ENCODE assay signal across 8 cellular contexts in genomic region chr7:114086906-114087651, GRCh38.
DNase-seq lines count a peak whose midpoint lies in the region; ATAC-seq, FAIRE-seq and TF ChIP-seq lines count a peak whose summit lies in the region.

No MANE protein-coding gene starts in this region.

- H3K27ac Mint-ChIP-seq in CD8-positive, alpha-beta T cell, result no peak overlapping the region
- peak overlapping the region; percentile 68 for H3K27ac Mint-ChIP-seq in activated T-helper 1 cell treated with anti-CD3 and anti-CD28 coated beads, Interleukin-12 subunit alpha, Interleukin-12 subunit beta, Interleukin-2, Interleukin-4 antibody, amounts not matched to agents 30 ng/mL and 10 ng/mL and 1 ng/mL, durations not matched to agents 14 hours and 24 hours and 36 hours

- peaks cover 21% of the 10 kb centered on the region for H3K27me3 ChIP-seq in CD8-positive, alpha-beta T cell (ENCODE audit: insufficient read depth, low read length)
- H3K27me3 ChIP-seq in HL-60 (ENCODE audit: insufficient read depth, poor library complexity, severe bottlenecking), result peaks cover 52% of the 10 kb centered on the region
- peaks cover 76% of the 10 kb centered on the region for H3K27me3 ChIP-seq in iPS-15b (ENCODE audit: control insufficient read depth, insufficient read depth, low read length)

- no peak for TF ChIP-seq POLR2A in H54 (IDR thresholded peaks at IDR 0.05; ENCODE audit: low read depth, low read length)

- intact Hi-C loops in CD8-positive, alpha-beta T cell (cut with DNase I, micrococcal nuclease), result no loop called here
- intact Hi-C loops in activated T-helper 1 cell treated with anti-CD3 and anti-CD28 coated beads, Interleukin-12 subunit alpha, Interleukin-12 subunit beta, Interleukin-2, Interleukin-4 antibody, amounts not matched to agents 30 ng/mL and 10 ng/mL and 1 ng/mL, durations not matched to agents 14 hours and 24 hours and 36 hours (cut with micrococcal nuclease), result loop anchor here (10.0 kb wide), 4 partner anchors 318 to 1388 kb away; no protein-coding TSS in a partner anchor

- no peaks in the 10 kb centered on the region for H3K36me3 ChIP-seq in CD8-positive, alpha-beta T cell (ENCODE audit: insufficient read depth, low read length)
- no peaks in the 10 kb centered on the region for H3K36me3 ChIP-seq in iPS-15b (ENCODE audit: control insufficient read depth, insufficient read depth, low read length)

- no peak for TF ChIP-seq CTCF in CD8-positive, alpha-beta T cell (IDR thresholded peaks at IDR 0.05)
- TF ChIP-seq CTCF in HL-60 (IDR thresholded peaks at IDR 0.05; ENCODE audit: insufficient read depth, low read length), result no peak

- no peak for DNase-seq in CD8-positive, alpha-beta T cell
- no peak for DNase-seq in HL-60 (ENCODE audit: low read depth in 1 of 2, low spot score in 1 of 2)
- no peak for DNase-seq in activated T-helper 1 cell treated with anti-CD3 and anti-CD28 coated beads, Interleukin-12 subunit alpha, Interleukin-12 subunit beta, Interleukin-2, Interleukin-4 antibody, amounts not matched to agents 30 ng/mL and 10 ng/mL and 1 ng/mL, durations not matched to agents 14 hours and 24 hours and 36 hours (ENCODE audit: low spot score)
- DNase-seq in H54 (ENCODE audit: insufficient read length, low spot score), result no peak
- DNase-seq in NCI-H128 (lab: John Stamatoyannopoulos, UW; ENCODE audit: unreplicated experiment), result no peak

- H3K27ac ChIP-seq in CD8-positive, alpha-beta T cell (ENCODE audit: low read depth, low read length), result no peak overlapping the region
- H3K27ac ChIP-seq in HL-60 (replicated peaks) (no peak overlapping the region), skin epidermis (peak overlapping the region in 17 of 21 experiments; percentile 5 to 90 (median 77))

- CTCF ChIA-PET in CD8-positive, alpha-beta T cell (lab: Charles Lee), result no interaction called here

- H3K9me3 ChIP-seq in CD8-positive, alpha-beta T cell (ENCODE audit: low read length), result no peaks in the 10 kb centered on the region
- H3K9me3 ChIP-seq in iPS-15b (ENCODE audit: control insufficient read depth, insufficient read depth, low read length), result no peaks in the 10 kb centered on the region

- POLR2A ChIA-PET in CD8-positive, alpha-beta T cell (lab: Charles Lee), result no interaction called here

- H3K4me1 ChIP-seq in CD8-positive, alpha-beta T cell (ENCODE audit: insufficient read depth, low read length), result peaks cover 34% of the 10 kb centered on the region
- H3K4me1 ChIP-seq in iPS-15b (ENCODE audit: control insufficient read depth, insufficient read depth, low read length), result peaks cover 13% of the 10 kb centered on the region

- H3K4me3 ChIP-seq in CD8-positive, alpha-beta T cell (ENCODE audit: low read depth, low read length), result no peak overlapping the region
- H3K4me3 ChIP-seq in HL-60 (replicated peaks; ENCODE audit: insufficient read depth, low read length) (peak overlapping the region; percentile 69), iPS-15b (ENCODE audit: low read depth, low read length) (peak overlapping the region; percentile 81), skin epidermis (peak overlapping the region; percentile 41 to 67 (median 52))

- H3K27me3 Mint-ChIP-seq in CD8-positive, alpha-beta T cell (ENCODE audit: low read depth), result peaks cover 55% of the 10 kb centered on the region
- H3K27me3 Mint-ChIP-seq in activated T-helper 1 cell treated with anti-CD3 and anti-CD28 coated beads, Interleukin-12 subunit alpha, Interleukin-12 subunit beta, Interleukin-2, Interleukin-4 antibody, amounts not matched to agents 30 ng/mL and 10 ng/mL and 1 ng/mL, durations not matched to agents 14 hours and 24 hours and 36 hours (ENCODE audit: insufficient read depth), result peaks cover 69% of the 10 kb centered on the region

- no peaks in the 10 kb centered on the region for H3K36me3 Mint-ChIP-seq in CD8-positive, alpha-beta T cell
- no peaks in the 10 kb centered on the region for H3K36me3 Mint-ChIP-seq in activated T-helper 1 cell treated with anti-CD3 and anti-CD28 coated beads, Interleukin-12 subunit alpha, Interleukin-12 subunit beta, Interleukin-2, Interleukin-4 antibody, amounts not matched to agents 30 ng/mL and 10 ng/mL and 1 ng/mL, durations not matched to agents 14 hours and 24 hours and 36 hours (ENCODE audit: low read depth)

- no peak for FAIRE-seq in H54 (lab: Jason Lieb, UNC)

- H3K4me3 Mint-ChIP-seq in CD8-positive, alpha-beta T cell, result peak overlapping the region; percentile 75
- H3K4me3 Mint-ChIP-seq in activated T-helper 1 cell treated with anti-CD3 and anti-CD28 coated beads, Interleukin-12 subunit alpha, Interleukin-12 subunit beta, Interleukin-2, Interleukin-4 antibody, amounts not matched to agents 30 ng/mL and 10 ng/mL and 1 ng/mL, durations not matched to agents 14 hours and 24 hours and 36 hours, result peak overlapping the region; percentile 80

- ATAC-seq in CD8-positive, alpha-beta T cell, result no peak
- no peak for ATAC-seq in HG03571 (IDR thresholded peaks at IDR 0.05; ENCODE audit: unreplicated experiment)

- no peaks in the 10 kb centered on the region for H3K9me3 Mint-ChIP-seq in CD8-positive, alpha-beta T cell
- no peaks in the 10 kb centered on the region for H3K9me3 Mint-ChIP-seq in activated T-helper 1 cell treated with anti-CD3 and anti-CD28 coated beads, Interleukin-12 subunit alpha, Interleukin-12 subunit beta, Interleukin-2, Interleukin-4 antibody, amounts not matched to agents 30 ng/mL and 10 ng/mL and 1 ng/mL, durations not matched to agents 14 hours and 24 hours and 36 hours

- H3K9ac ChIP-seq in iPS-15b (ENCODE audit: low read depth, low read length), result no peak overlapping the region

- peaks cover 35% of the 10 kb centered on the region for H3K4me1 Mint-ChIP-seq in CD8-positive, alpha-beta T cell (ENCODE audit: low read depth)
- H3K4me1 Mint-ChIP-seq in activated T-helper 1 cell treated with anti-CD3 and anti-CD28 coated beads, Interleukin-12 subunit alpha, Interleukin-12 subunit beta, Interleukin-2, Interleukin-4 antibody, amounts not matched to agents 30 ng/mL and 10 ng/mL and 1 ng/mL, durations not matched to agents 14 hours and 24 hours and 36 hours (ENCODE audit: low read depth), result peaks cover 39% of the 10 kb centered on the region

Comparison
In these comparisons a context has a peak if more than half of its experiments do, and no peak if none do; other contexts are left out.
1. H3K27ac ChIP-seq: peak in skin epidermis (17 of 21); none in CD8-positive, alpha-beta T cell (single experiment) and HL-60 (single experiment).